Comparison of ENCODE assay signal across 8 cellular contexts in genomic region chr2:46914578-46915230, GRCh38. TPM values are rescaled to one million over a fixed set of nuclear protein-coding genes. Genes with fewer than 3 reads are reported as not detected.
DNase-seq lines count a peak whose midpoint lies in the region; ATAC-seq and TF ChIP-seq lines count a peak whose summit lies in the region.

No MANE protein-coding gene starts in this region.

- no peaks in the 10 kb centered on the region for H3K9me3 ChIP-seq in SJCRH30 (replicated peaks)
- H3K9me3 ChIP-seq in parathyroid adenoma (ENCODE audit: control insufficient read depth, low read length): no peaks in the 10 kb centered on the region

- peak overlapping the region; percentile 99 for H2AFZ ChIP-seq in parathyroid adenoma

- peaks cover 36% of the 10 kb centered on the region for H3K79me2 ChIP-seq in parathyroid adenoma

- H3K36me3 ChIP-seq in GM06990 (ENCODE audit: control insufficient read depth, insufficient read depth, low read length) (no peaks in the 10 kb centered on the region), SJCRH30 (peaks cover 12% of the 10 kb centered on the region), parathyroid adenoma (ENCODE audit: control insufficient read depth, insufficient read depth, low read length) (no peaks in the 10 kb centered on the region)

- H3K27ac ChIP-seq in SJCRH30 (peak overlapping the region; percentile 68), parathyroid adenoma (peak overlapping the region; percentile 96)

- intact Hi-C loops in head of caudate nucleus (cut with DNase I): no loop called here
- intact Hi-C loops in posterior cingulate gyrus (cut with DNase I): loop anchor here (5.0 kb wide), 1 partner anchor 408 kb away; no protein-coding TSS in a partner anchor

- ATAC-seq in HG02973 (IDR thresholded peaks at IDR 0.05; ENCODE audit: unreplicated experiment): no peak

- DNase-seq in GM06990 (ENCODE audit: extremely low read depth, insufficient read length) (no peak), SJCRH30 (no peak), erythroblast (lab: John Stamatoyannopoulos, UW) (peak; percentile 56 to 61), head of caudate nucleus (no peak), posterior cingulate gyrus (no peak), SKM-1 (lab: John Stamatoyannopoulos, UW; ENCODE audit: unreplicated experiment) (no peak)

- H3K4me3 ChIP-seq in GM06990 (replicated peaks; ENCODE audit: low read depth, low read length) (peak overlapping the region; percentile 91), SJCRH30 (peak overlapping the region; percentile 94), parathyroid adenoma (ENCODE audit: low read depth, low read length) (peak overlapping the region; percentile 97)

- H3K4me1 ChIP-seq in SJCRH30: peaks cover 9% of the 10 kb centered on the region; the same call in 1 of the 2 replicates
- peaks cover 19% of the 10 kb centered on the region for H3K4me1 ChIP-seq in parathyroid adenoma

- TF ChIP-seq CTCF in GM06990 (IDR thresholded peaks at IDR 0.05; ENCODE audit: insufficient read depth, low read length, poor library complexity, severe bottlenecking) (no peak), parathyroid adenoma (IDR thresholded peaks at IDR 0.05) (no peak)

- H3K27me3 ChIP-seq in GM06990 (replicated peaks; ENCODE audit: control insufficient read depth, insufficient read depth, low read length) (no peaks in the 10 kb centered on the region), SJCRH30 (no peaks in the 10 kb centered on the region), parathyroid adenoma (ENCODE audit: control insufficient read depth, insufficient read depth, low read length) (no peaks in the 10 kb centered on the region)

- peak overlapping the region; percentile 64 for H3K9ac ChIP-seq in parathyroid adenoma

- TF ChIP-seq POLR2A in erythroblast (IDR thresholded peaks at IDR 0.05; ENCODE audit: low read length): no peak

- peak overlapping the region; percentile 85 for H3K4me2 ChIP-seq in parathyroid adenoma (ENCODE audit: low read length)

RNA-seq across cellular contexts. Expression of gene MCFD2, which starts 0.9 kb away (rescaled TPM):
- total RNA-seq in SJCRH30 (2014; rRNA removed; shearing (Covaris generic)): 109 and 113 TPM in 2 replicates

RNA-seq across cellular contexts. Expression of gene TTC7A, which starts 26.3 kb away (rescaled TPM):
- total RNA-seq in SJCRH30 (2014; rRNA removed; shearing (Covaris generic)): 9.1 and 10.4 TPM in 2 replicates

Comparison
In these comparisons a context has a peak if more than half of its experiments do, and no peak if none do; other contexts are left out.
1. DNase-seq: peak in erythroblast (2 of 2); none in GM06990 (single experiment), SJCRH30 (0 of 2), head of caudate nucleus (0 of 42), posterior cingulate gyrus (0 of 10) and SKM-1 (single experiment).
2. Peak in every context shown above with its lines, with median percentiles within 50 percentile points of each other: H3K4me3 ChIP-seq.